Comparison of ENCODE assay signal across 35 cellular contexts in genomic region chr5:163561339-163561738, GRCh38. TPM values are rescaled to one million over a fixed set of nuclear protein-coding genes. Genes with fewer than 3 reads are reported as not detected.
DNase-seq lines count a peak whose midpoint lies in the region; ATAC-seq and TF ChIP-seq lines count a peak whose summit lies in the region.
"Had no signal": no experiment of that assay in that cellular context is flagged by ENCODE, and none has a peak within 500 bp of the region (broad histone marks: within the 10 kb centered on the region; RNA-seq: fewer than 3 reads in every experiment).

No MANE protein-coding gene starts in this region.

- H3F3A ChIP-seq in SK-N-SH (replicated peaks; ENCODE audit: insufficient read depth), result no peaks in the 10 kb centered on the region

- TF ChIP-seq EP300 in SK-N-SH (IDR thresholded peaks at IDR 0.05; ENCODE audit: borderline replicate concordance in 1 of 2, low read depth in 1 of 2, low read length in 1 of 2) (no peak), Ishikawa (IDR thresholded peaks at IDR 0.05; ENCODE audit: borderline replicate concordance) (no peak)

- H2AFZ ChIP-seq in SK-N-SH (ENCODE audit: low read depth), result no peak overlapping the region

- no peaks in the 10 kb centered on the region for H3K36me3 Mint-ChIP-seq in activated T-cell treated with anti-CD3 and anti-CD28 coated beads, Interleukin-2, amount 50 U/mL, for 72 hours (ENCODE audit: insufficient read depth in 2 of 2)
- H3K36me3 Mint-ChIP-seq: CD14-positive monocyte; CD4-positive, alpha-beta memory T cell; CD4-positive, CD25-positive, alpha-beta regulatory T cell; CD8-positive, alpha-beta memory T cell; CD8-positive, alpha-beta T cell had no signal

- no peak overlapping the region for H3K4me3 Mint-ChIP-seq in activated T-cell treated with anti-CD3 and anti-CD28 coated beads, Interleukin-2, amount 50 U/mL, for 72 hours
- H3K4me3 Mint-ChIP-seq: B cell; CD4-positive, alpha-beta memory T cell; CD4-positive, alpha-beta T cell; CD4-positive, CD25-positive, alpha-beta regulatory T cell; CD8-positive, alpha-beta memory T cell; CD8-positive, alpha-beta T cell had no signal

- H3K27me3 ChIP-seq in SK-N-SH (ENCODE audit: insufficient read depth), result no peaks in the 10 kb centered on the region
- H3K27me3 ChIP-seq: BE2C had no signal

- POLR2A ChIA-PET in SK-N-SH (lab: Yijun Ruan, JAX) (no interaction called here), HEK293 (lab: Yijun Ruan, JAX) (no interaction called here)

- DNase-seq in SK-N-SH (no peak), activated T-cell treated with anti-CD3 and anti-CD28 coated beads for 4 hours (no peak), dermis blood vessel endothelial cell (no peak)
- DNase-seq in activated T-cell treated with anti-CD3 and anti-CD28 coated beads, Interleukin-2, amount 50 U/mL, for 72 hours, result no peak
- DNase-seq: 8988T; ACHN; AML-193; BE2C; C1 segment of cervical spinal cord; Caco-2; Calu3; CD4-positive, alpha-beta memory T cell; CD4-positive, alpha-beta T cell; CD4-positive, CD25-positive, alpha-beta regulatory T cell; CD8-positive, alpha-beta memory T cell; CD8-positive, alpha-beta T cell; COR-L47; DMS 273 treated with DMSO at 0.1 percent for 48 hours; DMS153; DMS53; DMS79; DMS79 treated with DMSO at 0.1 percent for 48 hours; DND-41; EL had no signal

- no peak overlapping the region for H3K4me3 ChIP-seq in SK-N-SH (ENCODE audit: low read depth in 2 of 2, low read length in 1 of 2)
- no peak overlapping the region for H3K4me3 ChIP-seq in HEK293 (ENCODE audit: low read depth, low read length)
- H3K4me3 ChIP-seq: A549; BLaER1; BLaER1 treated with 17β-estradiol and CSF1 and Interleukin-3, amounts not matched to agents 10 nM and 100 nM had no signal

- no peaks in the 10 kb centered on the region for H4K20me1 ChIP-seq in SK-N-SH (ENCODE audit: insufficient read depth)
- H4K20me1 ChIP-seq: BLaER1; BLaER1 treated with 17β-estradiol and CSF1 and Interleukin-3, amounts not matched to agents 10 nM and 100 nM had no signal

- peaks cover 0 to 2% of the 10 kb centered on the region in 2 donors for H3K9me3 Mint-ChIP-seq in activated T-cell treated with anti-CD3 and anti-CD28 coated beads, Interleukin-2, amount 50 U/mL, for 72 hours

- ATAC-seq in SK-N-SH treated with all-trans-retinoic acid at 6 μM for 48 hours (no peak), HG03159 (IDR thresholded peaks at IDR 0.05; ENCODE audit: unreplicated experiment) (no peak)
- ATAC-seq in activated T-cell treated with anti-CD3 and anti-CD28 coated beads, Interleukin-2, amount 50 U/mL, for 72 hours (replicated peaks in 1 of 2), result no peak
- ATAC-seq: A549; CD8-positive, alpha-beta T cell had no signal

- CTCF ChIA-PET in SK-N-SH (lab: Yijun Ruan, JAX) (interaction anchor here (0.8 kb wide), 1 partner anchor 451 kb away, joined by 4 read pairs; no protein-coding TSS in a partner anchor), HEK293 (lab: Yijun Ruan, JAX) (interaction anchor here (0.6 to 1.2 kb wide), 2 partner anchors 124 to 943 kb away, joined by 3 to 6 read pairs; no protein-coding TSS in a partner anchor)

- no peaks in the 10 kb centered on the region for H3K79me2 ChIP-seq in SK-N-SH (ENCODE audit: insufficient read depth)

- H3K9ac ChIP-seq in SK-N-SH, result no peak overlapping the region
- H3K9ac ChIP-seq: BLaER1; BLaER1 treated with 17β-estradiol and CSF1 and Interleukin-3, amounts not matched to agents 10 nM and 100 nM had no signal

- H3K4me1 Mint-ChIP-seq in activated T-cell treated with anti-CD3 and anti-CD28 coated beads, Interleukin-2, amount 50 U/mL, for 72 hours (ENCODE audit: low read depth), result peaks cover 26% of the 10 kb centered on the region

- H3K27me3 Mint-ChIP-seq in activated T-cell treated with anti-CD3 and anti-CD28 coated beads, Interleukin-2, amount 50 U/mL, for 72 hours (ENCODE audit: low read depth), result peaks cover 47% of the 10 kb centered on the region

- H3K9me2 ChIP-seq in SK-N-SH, result no peaks in the 10 kb centered on the region

- H3K4me2 ChIP-seq in SK-N-SH, result no peak overlapping the region
- H3K4me2 ChIP-seq: A549; BLaER1; BLaER1 treated with 17β-estradiol and CSF1 and Interleukin-3, amounts not matched to agents 10 nM and 100 nM had no signal

- H3K9me3 ChIP-seq in SK-N-SH (no peaks in the 10 kb centered on the region), HEK293 (ENCODE audit: control insufficient read depth, insufficient read depth, low read depth, low read length) (no peaks in the 10 kb centered on the region)
- H3K9me3 ChIP-seq: A549, BE2C, Caco-2 had no signal

- H3K4me1 ChIP-seq in SK-N-SH (ENCODE audit: control insufficient read depth in 1 of 2, insufficient read depth in 2 of 2, low read depth in 1 of 2, low read length in 1 of 2) (peaks cover 0 to 8% of the 10 kb centered on the region in 2 experiments; a peak in 2 of 4 replicates), HEK293 (ENCODE audit: control insufficient read depth, insufficient read depth, low read length) (no peaks in the 10 kb centered on the region)
- H3K4me1 ChIP-seq: A549 had no signal

- TF ChIP-seq CTCF in SK-N-SH (IDR thresholded peaks at IDR 0.05) (no peak), HEK293 (tag by site-specific recombination; IDR thresholded peaks at IDR 0.05) (no peak)

- H3K27ac ChIP-seq in SK-N-SH (ENCODE audit: low read depth in 2 of 2, low read length in 1 of 2) (no peak overlapping the region), HEK293 (ENCODE audit: extremely low read depth, low read depth, low read length) (no peak overlapping the region)
- H3K27ac ChIP-seq: 22Rv1; A549; BLaER1; BLaER1 treated with 17β-estradiol and CSF1 and Interleukin-3, amounts not matched to agents 10 nM and 100 nM; C4-2B had no signal

- TF ChIP-seq RAD21 in SK-N-SH (IDR thresholded peaks at IDR 0.05; ENCODE audit: low read length), result no peak
- no peak for TF ChIP-seq RAD21 in Ishikawa (IDR thresholded peaks at IDR 0.05; ENCODE audit: low read depth)

- peak overlapping the region; percentile 64 for H3K27ac Mint-ChIP-seq in activated T-cell treated with anti-CD3 and anti-CD28 coated beads, Interleukin-2, amount 50 U/mL, for 72 hours
- H3K27ac Mint-ChIP-seq: B cell; CD14-positive monocyte; CD4-positive, alpha-beta memory T cell; CD4-positive, alpha-beta T cell; CD4-positive, CD25-positive, alpha-beta regulatory T cell; CD8-positive, alpha-beta memory T cell; CD8-positive, alpha-beta T cell had no signal

- WGBS in SK-N-SH (ENCODE audit: low lambda C conversion rate), result 67% methylated on average over 5 of the region's 5 CpGs

- H3K36me3 ChIP-seq in SK-N-SH (replicated peaks in 1 of 2; ENCODE audit: control insufficient read depth in 1 of 2, insufficient read depth in 2 of 2, low read length in 1 of 2), result no peaks in the 10 kb centered on the region
- no peaks in the 10 kb centered on the region for H3K36me3 ChIP-seq in HEK293 (ENCODE audit: control insufficient read depth in 2 of 2, insufficient read depth in 1 of 2, low read length in 2 of 2)
- H3K36me3 ChIP-seq: BE2C; BLaER1; BLaER1 treated with 17β-estradiol and CSF1 and Interleukin-3, amounts not matched to agents 10 nM and 100 nM had no signal

TF ChIP-seq in SK-N-SH, 30 proteins besides CTCF, POLR2A, EP300 and RAD21 (continues in another document):
- no peak for TF ChIP-seq FOXM1 (IDR thresholded peaks at IDR 0.05; ENCODE audit: low read depth)

TF ChIP-seq in SK-N-SH treated with all-trans-retinoic acid at 6 μM for 48 hours, 23 proteins besides CTCF, POLR2A, EP300 and RAD21:
- TF ChIP-seq TCF4 (CRISPR knock-in tag; IDR thresholded peaks at IDR 0.05; ENCODE audit: borderline replicate concordance) (no peak), ZNF565 (CRISPR knock-in tag; conservative IDR thresholded peaks at IDR 0.05; ENCODE audit: low read depth) (no peak), ZNF70 (CRISPR knock-in tag; IDR thresholded peaks at IDR 0.05) (no peak)

TF ChIP-seq in HEK293, 187 proteins besides CTCF, POLR2A, EP300 and RAD21 (continues in another document):
- no peak for TF ChIP-seq AEBP2 (tag by site-specific recombination; IDR thresholded peaks at IDR 0.05; ENCODE audit: borderline replicate concordance)

TF ChIP-seq in Ishikawa, 13 proteins besides CTCF, POLR2A, EP300 and RAD21:
- TF ChIP-seq TEAD4 (IDR thresholded peaks at IDR 0.05), result no peak
- TF ChIP-seq REST (IDR thresholded peaks at IDR 0.05; ENCODE audit: low read depth), result peak; percentile 30; the same call in 1 of the 2 replicates
- TF ChIP-seq TCF12 (IDR thresholded peaks at IDR 0.05; ENCODE audit: low read depth), result no peak

RNA-seq across cellular contexts. Expression of gene MAT2B, which starts 55.9 kb away (rescaled TPM):
- polyA plus RNA-seq in SK-N-SH (2012; rRNA removed), result 30.1 and 35.6 TPM in 2 replicates
- 44.8 and 46.6 TPM in 2 replicates for polyA plus RNA-seq in SK-N-SH (2012; cell fraction: cytosol; rRNA removed)
- polyA plus RNA-seq in SK-N-SH (2012; cell fraction: nucleus; rRNA removed), result 8.1 and 17.8 TPM in 2 replicates
- total RNA-seq in activated T-cell treated with anti-CD3 and anti-CD28 coated beads, Interleukin-2, amount 50 U/mL, for 72 hours, result 100 to 1,000 TPM; 103 to 121 TPM
- total RNA-seq in dermis blood vessel endothelial cell, result 89.9 and 107 TPM in 2 replicates

Comparison
In these comparisons a context has a peak if more than half of its experiments do, and no peak if none do; other contexts are left out.
1. Of the 4 proteins assayed by ChIP-seq in both HEK293 and SK-N-SH: peak only in HEK293: none; only in SK-N-SH: none; in both: REST; in neither: 3.